ENCODE assay signal across 14 cellular contexts in genomic region chr1:220884109-220884980, GRCh38. TPM values are rescaled to one million over a fixed set of nuclear protein-coding genes. Genes with fewer than 3 reads are reported as not detected.
DNase-seq lines count a peak whose midpoint lies in the region; ATAC-seq, FAIRE-seq and TF ChIP-seq lines count a peak whose summit lies in the region.
"Had no signal": no experiment of that assay in that cellular context is flagged by ENCODE, and none has a peak within 500 bp of the region (broad histone marks: within the 10 kb centered on the region; RNA-seq: fewer than 3 reads in every experiment).

No MANE protein-coding gene starts in this region.

- FAIRE-seq in kidney (lab: Jason Lieb, UNC), result no peak
- FAIRE-seq: endothelial cell of umbilical vein, H54 had no signal

- no peak overlapping the region for H3K23ac ChIP-seq in H9 (ENCODE audit: insufficient read length, low read depth, low read length)

- DNase-seq in H9 (peak; percentile 77), endodermal cell (peak; percentile 91), kidney (peak; percentile 74), upper lobe of right lung (no peak)
- no peak for DNase-seq in CD4-positive, alpha-beta memory T cell
- DNase-seq in effector memory CD4-positive, alpha-beta T cell, result no peak
- DNase-seq in stimulated activated CD4-positive, alpha-beta T cell treated with anti-CD3 and anti-CD28 coated beads, Interleukin-12 subunit alpha, Interleukin-12 subunit beta, amount 100 ng/mL, for 4 hours, result no peak
- DNase-seq: activated CD4-positive, alpha-beta T cell treated with anti-CD3 and anti-CD28 coated beads, Interleukin-2, amount 50 U/mL, for 4 hours; NCI-H1694; NCI-H774 had no signal

- H3K14ac ChIP-seq in H9 (ENCODE audit: insufficient read depth, low read length), result 0 out of 2 replicates have a peak overlapping the region, but pooled peaks have one; percentile 16

- no peak overlapping the region for H3K4ac ChIP-seq in H9 (ENCODE audit: low read depth, low read length)

- H3K27me3 ChIP-seq in H9 (ENCODE audit: insufficient read depth, low read length), result peaks cover 99% of the 10 kb centered on the region
- H3K27me3 ChIP-seq in endodermal cell (ENCODE audit: control insufficient read depth, insufficient read depth, low read length, poor library complexity, severe bottlenecking), result peaks cover 100% of the 10 kb centered on the region
- H3K27me3 ChIP-seq in rectal smooth muscle tissue (ENCODE audit: control insufficient read depth, insufficient read depth, low read length), result peaks cover 6% of the 10 kb centered on the region
- peaks cover 8% of the 10 kb centered on the region for H3K27me3 ChIP-seq in upper lobe of right lung
- peaks cover 17% of the 10 kb centered on the region for H3K27me3 ChIP-seq in CD4-positive, alpha-beta memory T cell (ENCODE audit: insufficient read depth, low read length)
- peaks cover 12% of the 10 kb centered on the region for H3K27me3 ChIP-seq in effector memory CD4-positive, alpha-beta T cell (replicated peaks; ENCODE audit: control insufficient read depth, insufficient read depth, low read length, poor library complexity, severe bottlenecking)
- H3K27me3 ChIP-seq: ascending aorta had no signal

- CTCF ChIA-PET in CD4-positive, alpha-beta memory T cell (lab: Charles Lee; ENCODE audit: partially characterized antibody), result no interaction called here

- no peak overlapping the region for H2AK5ac ChIP-seq in H9 (ENCODE audit: insufficient read length, low read length)

- no peak overlapping the region for H4K5ac ChIP-seq in H9 (ENCODE audit: insufficient read length, low read depth, low read length)

- no peak overlapping the region for H3K18ac ChIP-seq in H9 (ENCODE audit: insufficient read length, low read depth, low read length)

- peak overlapping the region; percentile 49 to 75 for H3K4me3 Mint-ChIP-seq in H9
- peak overlapping the region; percentile 59 for H3K4me3 Mint-ChIP-seq in endodermal cell
- H3K4me3 Mint-ChIP-seq in CD4-positive, alpha-beta memory T cell, result peak overlapping the region in 1 of 8 donors; percentile 56

- H3K9ac ChIP-seq in H9 (ENCODE audit: extremely low read depth, insufficient read length, low read length) (no peak overlapping the region), endodermal cell (ENCODE audit: extremely low read depth, low read length, poor library complexity, severe bottlenecking) (no peak overlapping the region), kidney (ENCODE audit: low read length in 2 of 2) (no peak overlapping the region), rectal smooth muscle tissue (ENCODE audit: low read length) (no peak overlapping the region)

- no peak overlapping the region for H4K91ac ChIP-seq in H9 (ENCODE audit: insufficient read length, low read depth, low read length)

- H2BK12ac ChIP-seq in H9 (ENCODE audit: insufficient read length, low read depth, low read length), result no peak overlapping the region

- peaks cover 7% of the 10 kb centered on the region for H4K20me1 ChIP-seq in H9 (ENCODE audit: control insufficient read depth, insufficient read depth, insufficient read length)

- H2BK5ac ChIP-seq in H9 (ENCODE audit: insufficient read length, low read length), result no peak overlapping the region

- ATAC-seq in upper lobe of right lung, result no peak

- peaks cover 100% of the 10 kb centered on the region for H3K27me3 Mint-ChIP-seq in H9 (ENCODE audit: low read depth)
- H3K27me3 Mint-ChIP-seq in endodermal cell (ENCODE audit: insufficient read depth), result peaks cover 98% of the 10 kb centered on the region
- H3K27me3 Mint-ChIP-seq in CD4-positive, alpha-beta memory T cell, result peaks cover 50 to 52% of the 10 kb centered on the region in 2 donors

- no peak overlapping the region for H3K56ac ChIP-seq in H9 (ENCODE audit: insufficient read length, low read depth, low read length)

- intact Hi-C loops in kidney (cut with DNase I) (no loop called here), upper lobe of right lung (cut with DNase I) (loop anchor here (10.0 kb wide), 2 partner anchors 320 to 550 kb away; no protein-coding TSS in a partner anchor)
- intact Hi-C loops in CD4-positive, alpha-beta memory T cell (cut with micrococcal nuclease), result no loop called here

- H3K4me1 ChIP-seq in H9 (ENCODE audit: insufficient read depth, low read length) (no peaks in the 10 kb centered on the region), endodermal cell (ENCODE audit: control insufficient read depth, insufficient read depth, low read length) (peaks cover 10% of the 10 kb centered on the region), kidney (ENCODE audit: control insufficient read depth in 1 of 2, insufficient read depth in 1 of 2, low read depth in 1 of 2, low read length in 2 of 2) (peaks cover 0 to 2% of the 10 kb centered on the region in 2 donors), rectal smooth muscle tissue (ENCODE audit: control insufficient read depth, insufficient read depth, low read length) (peaks cover 14% of the 10 kb centered on the region), upper lobe of right lung (peaks cover 5% of the 10 kb centered on the region)
- H3K4me1 ChIP-seq in CD4-positive, alpha-beta memory T cell (ENCODE audit: insufficient read depth, low read length), result peaks cover 16% of the 10 kb centered on the region
- no peaks in the 10 kb centered on the region for H3K4me1 ChIP-seq in effector memory CD4-positive, alpha-beta T cell (ENCODE audit: control insufficient read depth, insufficient read depth, low read length, poor library complexity, severe bottlenecking)

- no peaks in the 10 kb centered on the region; a peak in 2 of 7 replicates for H3K36me3 Mint-ChIP-seq in H9 (ENCODE audit: insufficient read depth in 1 of 3, low read depth in 3 of 3)
- H3K36me3 Mint-ChIP-seq in endodermal cell (ENCODE audit: low read depth), result peaks cover 11% of the 10 kb centered on the region
- no peaks in the 10 kb centered on the region for H3K36me3 Mint-ChIP-seq in CD4-positive, alpha-beta memory T cell

- POLR2A ChIA-PET in CD4-positive, alpha-beta memory T cell (lab: Charles Lee; ENCODE audit: partially characterized antibody), result no interaction called here

- no peaks in the 10 kb centered on the region for H3K79me2 ChIP-seq in H9 (ENCODE audit: insufficient read depth, low read length)

- H3K4me2 ChIP-seq in H9 (ENCODE audit: insufficient read depth, insufficient read length, low read length), result peak overlapping the region; percentile 75

- no peak overlapping the region for H3K27ac ChIP-seq in H9 (ENCODE audit: insufficient read length, low read depth, low read length)
- H3K27ac ChIP-seq in endodermal cell (ENCODE audit: low read depth, low read length), result no peak overlapping the region
- no peak overlapping the region for H3K27ac ChIP-seq in kidney (ENCODE audit: low read depth in 2 of 2, low read length in 2 of 2)
- peak overlapping the region; percentile 96 for H3K27ac ChIP-seq in rectal smooth muscle tissue (ENCODE audit: low read depth, low read length)
- H3K27ac ChIP-seq in upper lobe of right lung, result no peak overlapping the region
- H3K27ac ChIP-seq in CD4-positive, alpha-beta memory T cell (ENCODE audit: low read depth, low read length), result no peak overlapping the region
- H3K27ac ChIP-seq in effector memory CD4-positive, alpha-beta T cell (ENCODE audit: insufficient read depth, low read length, poor library complexity, severe bottlenecking), result no peak overlapping the region
- H3K27ac ChIP-seq: ascending aorta had no signal

- TF ChIP-seq CTCF in H9 (conservative IDR thresholded peaks at IDR 0.05) (no peak; the same call in 2 of the 3 replicates), endodermal cell (conservative IDR thresholded peaks at IDR 0.05) (peak; percentile 46), kidney (IDR thresholded peaks at IDR 0.05; ENCODE audit: borderline replicate concordance, extremely low read depth, insufficient read depth) (no peak), upper lobe of right lung (IDR thresholded peaks at IDR 0.05) (no peak)

- H3K27ac Mint-ChIP-seq in H9 (no peak overlapping the region), endodermal cell (no peak overlapping the region)
- H3K27ac Mint-ChIP-seq in CD4-positive, alpha-beta memory T cell, result no peak overlapping the region

- H3K9me3 ChIP-seq in H9 (ENCODE audit: control insufficient read depth, low read depth, low read length) (no peaks in the 10 kb centered on the region), endodermal cell (ENCODE audit: control insufficient read depth, low read length) (no peaks in the 10 kb centered on the region), kidney (ENCODE audit: control insufficient read depth in 1 of 2, low read length in 2 of 2) (no peaks in the 10 kb centered on the region), upper lobe of right lung (no peaks in the 10 kb centered on the region)
- H3K9me3 ChIP-seq in CD4-positive, alpha-beta memory T cell (ENCODE audit: control insufficient read depth in 1 of 2, low read length in 2 of 2), result no peaks in the 10 kb centered on the region
- H3K9me3 ChIP-seq in effector memory CD4-positive, alpha-beta T cell (ENCODE audit: control insufficient read depth, low read length), result no peaks in the 10 kb centered on the region
- H3K9me3 ChIP-seq: ascending aorta had no signal

- H3K4me3 ChIP-seq in endodermal cell (ENCODE audit: low read length) (peak overlapping the region; percentile 65), kidney (ENCODE audit: low read length in 2 of 2) (no peak overlapping the region), rectal smooth muscle tissue (ENCODE audit: low read length) (peak overlapping the region; percentile 35), upper lobe of right lung (no peak overlapping the region)
- H3K4me3 ChIP-seq in CD4-positive, alpha-beta memory T cell (ENCODE audit: low read length in 2 of 2), result no peak overlapping the region
- no peak overlapping the region for H3K4me3 ChIP-seq in effector memory CD4-positive, alpha-beta T cell (ENCODE audit: insufficient read depth, low read depth, low read length, poor library complexity, severe bottlenecking)

- no peaks in the 10 kb centered on the region for H3K36me3 ChIP-seq in endodermal cell (ENCODE audit: control insufficient read depth, insufficient read depth, low read length)
- H3K36me3 ChIP-seq in kidney (ENCODE audit: control insufficient read depth in 1 of 2, insufficient read depth in 2 of 2, low read length in 2 of 2), result no peaks in the 10 kb centered on the region
- H3K36me3 ChIP-seq in rectal smooth muscle tissue (ENCODE audit: control insufficient read depth, insufficient read depth, low read length), result peaks cover 20% of the 10 kb centered on the region
- peaks cover 28% of the 10 kb centered on the region for H3K36me3 ChIP-seq in upper lobe of right lung
- no peaks in the 10 kb centered on the region for H3K36me3 ChIP-seq in CD4-positive, alpha-beta memory T cell (ENCODE audit: insufficient read depth, low read length)
- no peaks in the 10 kb centered on the region for H3K36me3 ChIP-seq in effector memory CD4-positive, alpha-beta T cell (ENCODE audit: control insufficient read depth, insufficient read depth, low read length)

- H2AFZ ChIP-seq in H9 (ENCODE audit: low read length), result no peak overlapping the region

- H3K4me1 Mint-ChIP-seq in H9, result peaks cover 42 to 74% of the 10 kb centered on the region in 2 experiments
- peaks cover 60% of the 10 kb centered on the region for H3K4me1 Mint-ChIP-seq in endodermal cell
- peaks cover 6 to 21% (median 11%) of the 10 kb centered on the region in 4 donors for H3K4me1 Mint-ChIP-seq in CD4-positive, alpha-beta memory T cell

- no peak overlapping the region for H4K8ac ChIP-seq in H9 (replicated peaks; ENCODE audit: insufficient read length, low read depth, low read length)

- H3K79me1 ChIP-seq in H9 (ENCODE audit: insufficient read depth, low read depth, low read length, poor library complexity, severe bottlenecking), result no peaks in the 10 kb centered on the region

- WGBS in H9 (ENCODE audit: extremely low coverage, insufficient read length, low lambda C conversion rate), result no CpG with 5 or more reads among the region's 59 CpGs
- WGBS in endodermal cell (ENCODE audit: insufficient coverage in 1 of 2, insufficient read length in 1 of 2), 2 experiments, result 12 to 13% methylated on average over 17 to 59 of the region's 59 CpGs

- H3K9me3 Mint-ChIP-seq in H9, result peaks cover 0 to 3% of the 10 kb centered on the region in 2 experiments; a peak in 1 of 5 replicates
- no peaks in the 10 kb centered on the region for H3K9me3 Mint-ChIP-seq in endodermal cell
- H3K9me3 Mint-ChIP-seq in CD4-positive, alpha-beta memory T cell, result peaks cover 0 to 4% (median 1%) of the 10 kb centered on the region in 8 donors

- H2BK20ac ChIP-seq in H9 (ENCODE audit: low read depth, low read length, poor library complexity, severe bottlenecking), result no peak overlapping the region

- no peak overlapping the region for H3T11ph ChIP-seq in H9 (ENCODE audit: low read length)

- H2BK15ac ChIP-seq in H9 (ENCODE audit: low read depth, low read length), result no peak overlapping the region

- no peak overlapping the region for H2BK120ac ChIP-seq in H9 (ENCODE audit: low read depth, low read length, poor library complexity, severe bottlenecking)

- peaks cover 9% of the 10 kb centered on the region for H3K23me2 ChIP-seq in H9 (ENCODE audit: insufficient read length, low read depth, low read length, poor library complexity, severe bottlenecking)

RNA-seq across cellular contexts. Expression of gene HLX, which starts 5.1 kb away (rescaled TPM):
- total RNA-seq in H9 (2021), result 0.37 and 0.88 TPM in 2 replicates
- 1 to 10 TPM; 2.9 to 5.0 TPM for total RNA-seq in endodermal cell
- 2.0 TPM for polyA plus RNA-seq in endodermal cell (2013, experiment 1 of 2)
- polyA plus RNA-seq in endodermal cell (2013, experiment 2 of 2), result 3.5 TPM
- 8.2 TPM for total RNA-seq in kidney
- polyA plus RNA-seq in kidney (ENCODE audit: insufficient read depth, low read depth, low replicate concordance), result 4.7 TPM
- 14.9 TPM for total RNA-seq in upper lobe of right lung
- total RNA-seq in CD4-positive, alpha-beta memory T cell, result under 1 TPM; 0.14 to 0.20 TPM
- polyA plus RNA-seq in CD4-positive, alpha-beta memory T cell, result not detected

Comparison
In these comparisons a context has a peak if more than half of its experiments do, and no peak if none do; other contexts are left out.
1. DNase-seq: peak in H9 (single experiment), endodermal cell (single experiment) and kidney (single experiment); none in upper lobe of right lung (single experiment), CD4-positive, alpha-beta memory T cell (0 of 5), effector memory CD4-positive, alpha-beta T cell (0 of 3) and stimulated activated CD4-positive, alpha-beta T cell treated with anti-CD3 and anti-CD28 coated beads, Interleukin-12 subunit alpha, Interleukin-12 subunit beta, amount 100 ng/mL, for 4 hours (single experiment).
2. H3K4me3 ChIP-seq: peak in endodermal cell (single experiment) and rectal smooth muscle tissue (single experiment); none in kidney (0 of 2), upper lobe of right lung (single experiment), CD4-positive, alpha-beta memory T cell (0 of 2) and effector memory CD4-positive, alpha-beta T cell (single experiment).